ENCODE assay signal across 8 cellular contexts in genomic region chr17:67289174-67289876, GRCh38. TPM values are rescaled to one million over a fixed set of nuclear protein-coding genes. Genes with fewer than 3 reads are reported as not detected.
DNase-seq lines count a peak whose midpoint lies in the region; ATAC-seq and TF ChIP-seq lines count a peak whose summit lies in the region.

No MANE protein-coding gene starts in this region.

- in situ Hi-C loops in brain microvascular endothelial cell (cut with HindIII; ENCODE audit: low pct_ligation_motif_present, low sequenced_read_pairs) = no loop called here

- WGBS in spleen, 5 donors = 19 to 28% (median 21%) methylated on average over 11 to 14 of the region's 14 CpGs

- no peaks in the 10 kb centered on the region for H3K9me3 ChIP-seq in spleen

- H3K27ac ChIP-seq in brain microvascular endothelial cell = no peak overlapping the region
- peak overlapping the region in 5 of 8 donors; percentile 7 to 51 (median 28) for H3K27ac ChIP-seq in spleen

- no peaks in the 10 kb centered on the region for H3K36me3 ChIP-seq in brain microvascular endothelial cell (replicated peaks)
- no peaks in the 10 kb centered on the region for H3K36me3 ChIP-seq in spleen

- ATAC-seq in HG03108 (IDR thresholded peaks at IDR 0.05; ENCODE audit: unreplicated experiment) = no peak
- no peak for ATAC-seq in HG02938 (IDR thresholded peaks at IDR 0.05; ENCODE audit: unreplicated experiment)
- no peak for ATAC-seq in HG02759 (IDR thresholded peaks at IDR 0.05; ENCODE audit: unreplicated experiment)

- DNase-seq in GM04504 (ENCODE audit: low read depth) (peak; percentile 24), brain microvascular endothelial cell (peak; percentile 25), inferior parietal cortex (ENCODE audit: extremely low spot score) (peak; percentile 50), spleen (peak; percentile 84), COR-L47 (lab: John Stamatoyannopoulos, UW) (no peak)

- no peak for TF ChIP-seq POLR2A in spleen (IDR thresholded peaks at IDR 0.05)

- H3K4me3 ChIP-seq in brain microvascular endothelial cell (ENCODE audit: low read depth, low read length) (peak overlapping the region; percentile 17), spleen (peak overlapping the region in 1 of 8 donors; percentile 18)

- no peak for TF ChIP-seq CTCF in brain microvascular endothelial cell (IDR thresholded peaks at IDR 0.05; ENCODE audit: low read depth, low read length, missing control alignments)
- peak in 1 of 11 experiments; percentile 6 for TF ChIP-seq CTCF in spleen (IDR thresholded peaks at IDR 0.05 in 8 of 11, conservative IDR thresholded peaks at IDR 0.05 in 3 of 11)

- intact Hi-C loops in spleen (cut with DNase I; ENCODE audit: low total_unique reads) = no loop called here

- peaks cover 0 to 44% (median 26%) of the 10 kb centered on the region in 6 donors for H3K4me1 ChIP-seq in spleen

- H3K27me3 ChIP-seq in brain microvascular endothelial cell (replicated peaks) = no peaks in the 10 kb centered on the region
- no peaks in the 10 kb centered on the region for H3K27me3 ChIP-seq in spleen (replicated peaks in 1 of 7)

RNA-seq across cellular contexts. Expression of gene HELZ, which starts 44.3 kb away (rescaled TPM):
- total RNA-seq in spleen = 100 to 1,000 TPM in 2 of 7 donors, 10 to 100 TPM in 5; 74.2 to 154 (median 92.6) TPM
- 1 to 10 TPM; 2.5 to 4.2 (median 2.8) TPM for polyA plus RNA-seq in spleen
